Comparison of ENCODE assay signal across 26 cellular contexts in genomic region chr15:70976856-70977255, GRCh38.
DNase-seq lines count a peak whose midpoint lies in the region; ATAC-seq, FAIRE-seq and TF ChIP-seq lines count a peak whose summit lies in the region.
"Had no signal": no experiment of that assay in that cellular context is flagged by ENCODE, and none has a peak within 500 bp of the region (broad histone marks: within the 10 kb centered on the region; RNA-seq: fewer than 3 reads in every experiment).

No MANE protein-coding gene starts in this region.

- WGBS in suprapubic skin: 85% methylated on average over 2 of the region's 2 CpGs

- TF ChIP-seq POLR2A in suprapubic skin (IDR thresholded peaks at IDR 0.05): no peak

- CTCF ChIA-PET in activated CD8-positive, alpha-beta T cell treated with anti-CD3 and anti-CD28 coated beads, Interleukin-2, amount 10 ng/mL, durations not matched to agents 7 days and 5 days (lab: Charles Lee): no interaction called here

- H3K4me1 ChIP-seq in ACC112 (ENCODE audit: control insufficient read depth, insufficient read depth, low read length, unreplicated experiment) (peaks cover 11% of the 10 kb centered on the region), suprapubic skin (no peaks in the 10 kb centered on the region)
- H3K4me1 ChIP-seq: prostate gland had no signal

- H3K4me3 ChIP-seq in ACC112 (ENCODE audit: low read depth, low read length): no peak overlapping the region
- no peak overlapping the region for H3K4me3 ChIP-seq in bronchial epithelial cell (ENCODE audit: low read depth, low read length)
- no peak overlapping the region for H3K4me3 ChIP-seq in suprapubic skin
- H3K4me3 ChIP-seq: ascending aorta, K562, prostate gland, thoracic aorta had no signal

- TF ChIP-seq EP300 in suprapubic skin (IDR thresholded peaks at IDR 0.05): no peak

- H3K9me3 ChIP-seq in suprapubic skin: no peaks in the 10 kb centered on the region
- H3K9me3 ChIP-seq: ascending aorta, prostate gland, thoracic aorta had no signal

- no peaks in the 10 kb centered on the region for H3K9me3 Mint-ChIP-seq in activated CD8-positive, alpha-beta T cell treated with anti-CD3 and anti-CD28 coated beads, Interleukin-2, amount 10 ng/mL, durations not matched to agents 7 days and 5 days (ENCODE audit: insufficient read depth)
- H3K9me3 Mint-ChIP-seq: CD4-positive, alpha-beta T cell; dendritic cell treated with granulocyte-macrophage colony-stimulating factor and Interleukin-4, amounts not matched to agents 40 ng/mL and 50 ng/mL, for 4 days; nephron had no signal

- no peaks in the 10 kb centered on the region for H3K4me1 Mint-ChIP-seq in activated CD8-positive, alpha-beta T cell treated with anti-CD3 and anti-CD28 coated beads, Interleukin-2, amount 10 ng/mL, durations not matched to agents 7 days and 5 days (ENCODE audit: low read depth)
- H3K4me1 Mint-ChIP-seq: nephron had no signal

- no peak overlapping the region for H3K4me3 Mint-ChIP-seq in activated CD8-positive, alpha-beta T cell treated with anti-CD3 and anti-CD28 coated beads, Interleukin-2, amount 10 ng/mL, durations not matched to agents 7 days and 5 days
- H3K4me3 Mint-ChIP-seq: CD4-positive, alpha-beta T cell; dendritic cell treated with granulocyte-macrophage colony-stimulating factor and Interleukin-4, amounts not matched to agents 40 ng/mL and 50 ng/mL, for 4 days; nephron had no signal

- H3K27me3 Mint-ChIP-seq in activated CD8-positive, alpha-beta T cell treated with anti-CD3 and anti-CD28 coated beads, Interleukin-2, amount 10 ng/mL, durations not matched to agents 7 days and 5 days (ENCODE audit: low read depth): peaks cover 9% of the 10 kb centered on the region
- H3K27me3 Mint-ChIP-seq: dendritic cell treated with granulocyte-macrophage colony-stimulating factor and Interleukin-4, amounts not matched to agents 40 ng/mL and 50 ng/mL, for 4 days had no signal

- H3K36me3 ChIP-seq in ACC112 (ENCODE audit: insufficient read depth, low read length): peaks cover 5% of the 10 kb centered on the region
- H3K36me3 ChIP-seq in bronchial epithelial cell (ENCODE audit: control insufficient read depth, insufficient read depth, low read length): no peaks in the 10 kb centered on the region
- no peaks in the 10 kb centered on the region for H3K36me3 ChIP-seq in suprapubic skin
- H3K36me3 ChIP-seq: prostate gland, thoracic aorta had no signal

- DNase-seq in HS-27A (ENCODE audit: low read depth): peak; percentile 84
- peak; percentile 23 for DNase-seq in bronchial epithelial cell (ENCODE audit: low read depth)
- DNase-seq in hepatic stellate cell (ENCODE audit: low spot score): peak; percentile 8
- DNase-seq in activated CD8-positive, alpha-beta T cell treated with anti-CD3 and anti-CD28 coated beads, Interleukin-2, amount 10 ng/mL, durations not matched to agents 7 days and 5 days: no peak
- DNase-seq in suprapubic skin (ENCODE audit: low spot score in 2 of 2): no peak
- DNase-seq: 8988T; activated CD4-positive, alpha-beta T cell treated with anti-CD3 and anti-CD28 coated beads, Interleukin-2, amount 50 U/mL, for 48 hours; activated naive CD4-positive, alpha-beta T cell treated with Interleukin-2 at 50 U/mL for 16 hours; activated T-cell treated with anti-CD3 and anti-CD28 coated beads, Interleukin-2, amount 50 U/mL, for 1 hour; CD4-positive, alpha-beta T cell; DMS153; hypothalamus; NCI-H1930; NCI-H510A; stimulated activated CD4-positive, alpha-beta T cell treated with anti-CD3 and anti-CD28 coated beads, Interleukin-12 subunit alpha, Interleukin-12 subunit beta, amount 100 ng/mL, for 4 hours had no signal

- H3K27ac ChIP-seq in ACC112 (ENCODE audit: low read depth, low read length): peak overlapping the region; percentile 74
- H3K27ac ChIP-seq in suprapubic skin: no peak overlapping the region
- H3K27ac ChIP-seq: ascending aorta, HL-60, prostate gland, thoracic aorta, VCaP had no signal

- H3K27me3 ChIP-seq in ACC112 (ENCODE audit: insufficient read depth, low read length): no peaks in the 10 kb centered on the region
- H3K27me3 ChIP-seq in bronchial epithelial cell (ENCODE audit: control insufficient read depth, insufficient read depth, low read length): no peaks in the 10 kb centered on the region
- no peaks in the 10 kb centered on the region for H3K27me3 ChIP-seq in suprapubic skin
- H3K27me3 ChIP-seq: ascending aorta had no signal

- no peak overlapping the region for H3K27ac Mint-ChIP-seq in activated CD8-positive, alpha-beta T cell treated with anti-CD3 and anti-CD28 coated beads, Interleukin-2, amount 10 ng/mL, durations not matched to agents 7 days and 5 days
- H3K27ac Mint-ChIP-seq: CD4-positive, alpha-beta T cell; dendritic cell treated with granulocyte-macrophage colony-stimulating factor and Interleukin-4, amounts not matched to agents 40 ng/mL and 50 ng/mL, for 4 days; nephron had no signal

- H3K36me3 Mint-ChIP-seq in activated CD8-positive, alpha-beta T cell treated with anti-CD3 and anti-CD28 coated beads, Interleukin-2, amount 10 ng/mL, durations not matched to agents 7 days and 5 days (ENCODE audit: low read depth): no peaks in the 10 kb centered on the region

- ATAC-seq in HG03175 (IDR thresholded peaks at IDR 0.05; ENCODE audit: unreplicated experiment) (no peak), HG03280 (IDR thresholded peaks at IDR 0.05; ENCODE audit: unreplicated experiment) (no peak)
- no peak for ATAC-seq in activated CD8-positive, alpha-beta T cell treated with anti-CD3 and anti-CD28 coated beads, Interleukin-2, amount 10 ng/mL, durations not matched to agents 7 days and 5 days
- ATAC-seq: K562 had no signal

- H2AFZ ChIP-seq in ACC112 (ENCODE audit: low read length, unreplicated experiment): peak overlapping the region; percentile 30

- H3K79me2 ChIP-seq in ACC112 (ENCODE audit: control insufficient read depth, insufficient read depth, low read length, unreplicated experiment): no peaks in the 10 kb centered on the region

- FAIRE-seq in bronchial epithelial cell (lab: Jason Lieb, UNC): no peak
- FAIRE-seq: K562 had no signal

- POLR2A ChIA-PET in activated CD8-positive, alpha-beta T cell treated with anti-CD3 and anti-CD28 coated beads, Interleukin-2, amount 10 ng/mL, durations not matched to agents 7 days and 5 days (lab: Charles Lee): no interaction called here

- TF ChIP-seq CTCF in bronchial epithelial cell (IDR thresholded peaks at IDR 0.05; ENCODE audit: insufficient read depth, low read length, severe bottlenecking): no peak
- TF ChIP-seq CTCF in suprapubic skin (IDR thresholded peaks at IDR 0.05): no peak

Comparison
In these comparisons a context has a peak if more than half of its experiments do, and no peak if none do; other contexts are left out.
1. DNase-seq: peak in HS-27A (single experiment), bronchial epithelial cell (single experiment) and hepatic stellate cell (single experiment); none in activated CD8-positive, alpha-beta T cell treated with anti-CD3 and anti-CD28 coated beads, Interleukin-2, amount 10 ng/mL, durations not matched to agents 7 days and 5 days (single experiment) and suprapubic skin (0 of 2).